ENCODE assay signal across 16 cellular contexts in the genomic region with DNA sequence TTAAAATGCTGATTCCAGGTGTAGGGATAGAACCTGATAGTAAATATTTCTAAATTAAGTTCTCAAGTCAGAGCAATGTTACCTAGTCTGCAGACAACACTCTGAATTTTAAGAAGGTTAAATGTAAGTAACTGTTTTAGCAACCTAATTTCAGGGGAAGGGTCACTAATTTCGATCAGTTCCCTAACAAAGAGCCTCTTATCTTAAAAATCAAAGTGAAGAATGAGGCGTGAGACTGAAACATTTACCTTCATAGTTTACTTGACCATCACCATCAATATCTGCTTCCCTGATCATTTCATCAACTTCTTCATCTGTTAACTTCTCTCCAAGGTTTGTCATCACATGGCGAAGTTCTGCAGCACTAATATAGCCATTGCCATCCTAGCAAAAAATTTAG. TPM values are rescaled to one million over a fixed set of nuclear protein-coding genes. Genes with fewer than 3 reads are reported as not detected.
DNase-seq lines count a peak whose midpoint lies in the region; ATAC-seq, FAIRE-seq and TF ChIP-seq lines count a peak whose summit lies in the region.
"Had no signal": no experiment of that assay in that cellular context is flagged by ENCODE, and none has a peak within 500 bp of the region (broad histone marks: within the 10 kb centered on the region; RNA-seq: fewer than 3 reads in every experiment).

No MANE protein-coding gene starts in this region.

- peaks cover 14 to 71% of the 10 kb centered on the region in 2 experiments for H3K36me3 ChIP-seq in HepG2 (replicated peaks in 1 of 2; ENCODE audit: control insufficient read depth in 1 of 2, insufficient read depth in 2 of 2, low read length in 2 of 2)
- peaks cover 6 to 36% (median 13%) of the 10 kb centered on the region in 4 donors for H3K36me3 ChIP-seq in right lobe of liver
- peaks cover 79% of the 10 kb centered on the region for H3K36me3 ChIP-seq in PC-9 (ENCODE audit: low read depth)
- peaks cover 69% of the 10 kb centered on the region for H3K36me3 ChIP-seq in K562 (ENCODE audit: control insufficient read depth, insufficient read depth, low read length)
- peaks cover 11 to 80% of the 10 kb centered on the region in 2 donors for H3K36me3 ChIP-seq in psoas muscle (ENCODE audit: insufficient read depth in 1 of 2, low read depth in 1 of 2)

- intact Hi-C loops in HepG2 (cut with micrococcal nuclease; ENCODE audit: unreplicated experiment): loop anchor here (5.0 kb wide), 1 partner anchor 34 kb away; no protein-coding TSS in a partner anchor
- intact Hi-C loops in right lobe of liver (cut with DNase I): no loop called here
- intact Hi-C loops in PC-9 (cut with micrococcal nuclease; ENCODE audit: unreplicated experiment): no loop called here
- intact Hi-C loops in K562 (cut with micrococcal nuclease): no loop called here
- intact Hi-C loops in psoas muscle (cut with DNase I): loop anchor here in 1 of 2 donors (5.0 kb wide), 1 partner anchor 99 kb away; no protein-coding TSS in a partner anchor

- H3K4me2 ChIP-seq in HepG2 (ENCODE audit: low read depth, low read length) (no peak overlapping the region), PC-9 (no peak overlapping the region), K562 (ENCODE audit: insufficient read depth, low read length) (no peak overlapping the region)

- no peak for DNase-seq in HepG2 (ENCODE audit: low spot score)
- DNase-seq in right lobe of liver: no peak
- DNase-seq in PC-9: no peak
- no peak for DNase-seq in K562 (ENCODE audit: extremely low read depth in 1 of 4, low spot score in 3 of 4)
- DNase-seq in psoas muscle: no peak
- DNase-seq in midbrain (lab: John Stamatoyannopoulos, UW): no peak
- DNase-seq: C1 segment of cervical spinal cord; CD4-positive, alpha-beta T cell; DMS79; HCEC 1CT had no signal

- H2AFZ ChIP-seq in HepG2 (ENCODE audit: low read length): no peak overlapping the region
- no peak overlapping the region for H2AFZ ChIP-seq in PC-9
- H2AFZ ChIP-seq in K562 (ENCODE audit: low read depth, low read length): no peak overlapping the region

- no peak overlapping the region for H3K9ac ChIP-seq in HepG2 (ENCODE audit: insufficient read depth, low read depth, low read length)
- H3K9ac ChIP-seq in K562 (ENCODE audit: insufficient read depth in 1 of 2, low read depth in 2 of 2, low read length in 2 of 2): no peak overlapping the region

- H3K4me1 ChIP-seq in HepG2 (ENCODE audit: insufficient read depth, low read length) (peaks cover 71% of the 10 kb centered on the region), right lobe of liver (peaks cover 0 to 26% (median 11%) of the 10 kb centered on the region in 4 donors), PC-9 (replicated peaks; ENCODE audit: insufficient read depth) (peaks cover 11% of the 10 kb centered on the region), K562 (replicated peaks in 1 of 2; ENCODE audit: control insufficient read depth in 2 of 2, insufficient read depth in 2 of 2, low read length in 2 of 2) (no peaks in the 10 kb centered on the region; a peak in 1 of 5 replicates), psoas muscle (peaks cover 20% of the 10 kb centered on the region)

- no peak for TF ChIP-seq POLR2A in HepG2 (IDR thresholded peaks at IDR 0.05; ENCODE audit: insufficient read depth in 1 of 2, low read depth in 2 of 2, low read length in 2 of 2)
- no peak for TF ChIP-seq POLR2A in right lobe of liver (IDR thresholded peaks at IDR 0.05)
- TF ChIP-seq POLR2A in K562 (conservative IDR thresholded peaks at IDR 0.05): no peak

- CTCF ChIA-PET in HepG2 (lab: Yijun Ruan, JAX; ENCODE audit: low intra/inter-chr PET ratio, low total read pairs) (no interaction called here), PC-9 (lab: Charles Lee) (no interaction called here), K562 (lab: Yijun Ruan, JAX; ENCODE audit: low intra/inter-chr PET ratio) (no interaction called here)

- peaks cover 43% of the 10 kb centered on the region for H3K79me2 ChIP-seq in HepG2 (ENCODE audit: insufficient read depth, low read length)
- peaks cover 70% of the 10 kb centered on the region for H3K79me2 ChIP-seq in PC-9 (ENCODE audit: low read depth)
- peaks cover 34% of the 10 kb centered on the region for H3K79me2 ChIP-seq in K562 (ENCODE audit: control insufficient read depth, insufficient read depth, low read length)

- WGBS in HepG2 (ENCODE audit: low lambda C conversion rate): 94% methylated on average over 3 of the region's 3 CpGs
- WGBS in right lobe of liver (ENCODE audit: insufficient coverage, low coverage, low lambda C conversion rate, missing lambda C conversion rate): 80% methylated on average over 3 of the region's 3 CpGs
- WGBS in K562 (ENCODE audit: insufficient coverage, low coverage, missing lambda C conversion rate): 92% methylated on average over 3 of the region's 3 CpGs
- 87 to 99% (median 94%) methylated on average over 3 of the region's 3 CpGs for WGBS in psoas muscle, 3 donors

- no peaks in the 10 kb centered on the region for H3K9me1 ChIP-seq in K562 (ENCODE audit: control insufficient read depth, insufficient read depth, low read length)

- TF ChIP-seq RAD21 in HepG2 (CRISPR knock-in tag; IDR thresholded peaks at IDR 0.05) (no peak), K562 (CRISPR knock-in tag; conservative IDR thresholded peaks at IDR 0.05 in 1 of 2, IDR thresholded peaks at IDR 0.05 in 1 of 2) (no peak)

- in situ Hi-C loops in HepG2 (cut with HindIII; ENCODE audit: extremely low pct_ligation_motif_present, low pct_unique_long_range_greater_than_20kb) (no loop called here), K562 (cut with MboI) (no loop called here)

- FAIRE-seq in HepG2 (lab: Jason Lieb, UNC) (no peak), K562 (lab: Jason Lieb, UNC) (no peak)
- FAIRE-seq: A204.1, GM12878 had no signal

- no peaks in the 10 kb centered on the region for H3K9me3 ChIP-seq in HepG2 (ENCODE audit: low read length)
- no peaks in the 10 kb centered on the region for H3K9me3 ChIP-seq in right lobe of liver
- H3K9me3 ChIP-seq in PC-9 (ENCODE audit: insufficient read depth, low read depth): no peaks in the 10 kb centered on the region
- no peaks in the 10 kb centered on the region for H3K9me3 ChIP-seq in K562 (replicated peaks; ENCODE audit: control insufficient read depth, insufficient read depth, low read depth, low read length)
- no peaks in the 10 kb centered on the region for H3K9me3 ChIP-seq in psoas muscle

- no peak overlapping the region for H3K4me3 ChIP-seq in HepG2 (replicated peaks in 1 of 3; ENCODE audit: insufficient read depth in 1 of 3, low read depth in 2 of 3, low read length in 3 of 3)
- no peak overlapping the region for H3K4me3 ChIP-seq in right lobe of liver
- no peak overlapping the region for H3K4me3 ChIP-seq in PC-9
- no peak overlapping the region for H3K4me3 ChIP-seq in K562
- no peak overlapping the region for H3K4me3 ChIP-seq in psoas muscle
- H3K4me3 ChIP-seq: GM12878 had no signal

- POLR2A ChIA-PET in HepG2 (lab: Yijun Ruan, JAX) (no interaction called here), PC-9 (lab: Charles Lee; ENCODE audit: unreplicated experiment) (no interaction called here), K562 (lab: Yijun Ruan, JAX) (no interaction called here)

- H3F3A ChIP-seq in PC-9 (ENCODE audit: insufficient read depth, low read depth): peaks cover 97% of the 10 kb centered on the region

- TF ChIP-seq CTCF in HepG2 (CRISPR knock-in tag; IDR thresholded peaks at IDR 0.05) (no peak), right lobe of liver (IDR thresholded peaks at IDR 0.05) (no peak), PC-9 (conservative IDR thresholded peaks at IDR 0.05) (no peak), K562 (IDR thresholded peaks at IDR 0.05 in 2 of 3, conservative IDR thresholded peaks at IDR 0.05 in 1 of 3; ENCODE audit: insufficient read depth in 2 of 3, low read depth in 1 of 3, low read length in 3 of 3) (no peak), psoas muscle (IDR thresholded peaks at IDR 0.05) (no peak)

- peak overlapping the region; percentile 31 for H3K27ac ChIP-seq in HepG2 (ENCODE audit: extremely low read length, insufficient read depth, low read length)
- H3K27ac ChIP-seq in right lobe of liver: no peak overlapping the region
- H3K27ac ChIP-seq in PC-9: peak overlapping the region; percentile 10
- no peak overlapping the region for H3K27ac ChIP-seq in K562 (ENCODE audit: extremely low read depth, low read depth, low read length)
- peak overlapping the region; percentile 14 for H3K27ac ChIP-seq in psoas muscle

- ATAC-seq in HepG2 (no peak), right lobe of liver (no peak), K562 (no peak), psoas muscle (no peak), GM21786 (IDR thresholded peaks at IDR 0.05; ENCODE audit: unreplicated experiment) (no peak)
- ATAC-seq: GM12878 had no signal

- TF ChIP-seq EP300 in HepG2 (IDR thresholded peaks at IDR 0.05; ENCODE audit: low read depth in 2 of 2, low read length in 2 of 2) (no peak), HepG2 (CRISPR knock-in tag; IDR thresholded peaks at IDR 0.05; ENCODE audit: borderline replicate concordance) (no peak), K562 (IDR thresholded peaks at IDR 0.05; ENCODE audit: low read length) (no peak)

- peaks cover 49% of the 10 kb centered on the region for H4K20me1 ChIP-seq in HepG2 (ENCODE audit: insufficient read depth, low read length)
- peaks cover 76% of the 10 kb centered on the region for H4K20me1 ChIP-seq in PC-9 (ENCODE audit: insufficient read depth)
- peaks cover 26% of the 10 kb centered on the region for H4K20me1 ChIP-seq in K562 (replicated peaks; ENCODE audit: control insufficient read depth, insufficient read depth, low read length)

- H3K9me2 ChIP-seq in PC-9 (ENCODE audit: insufficient read depth): no peaks in the 10 kb centered on the region

- H3K27me3 ChIP-seq in HepG2 (ENCODE audit: control insufficient read depth in 1 of 2, insufficient read depth in 2 of 2, low read length in 2 of 2) (no peaks in the 10 kb centered on the region), right lobe of liver (no peaks in the 10 kb centered on the region), PC-9 (ENCODE audit: insufficient read depth, low read depth) (no peaks in the 10 kb centered on the region), K562 (ENCODE audit: control insufficient read depth in 2 of 2, insufficient read depth in 2 of 2, low read length in 2 of 2) (no peaks in the 10 kb centered on the region), psoas muscle (ENCODE audit: insufficient read depth in 3 of 3, low read length in 2 of 3) (no peaks in the 10 kb centered on the region)

- BruUV-seq in HepG2 (replicated peaks; lab: Mats Ljungman, UMichigan): no TSS peak
- no TSS peak for BruUV-seq in PC-9 (replicated peaks; lab: Mats Ljungman, UMichigan)
- no TSS peak for BruUV-seq in K562 (replicated peaks; lab: Mats Ljungman, UMichigan)

RNA-seq across cellular contexts. Expression of a gene that starts 6.4 kb away (rescaled TPM):
- total RNA-seq in HepG2 (2016; rRNA removed; fragmentation: Illumina TruSeq; extraction: Trizol): 0.15 TPM in 2 replicates
- 0.53 and 1.1 TPM in 2 replicates for total RNA-seq in HepG2 (2016; cell fraction: cytosol; rRNA removed; fragmentation: Illumina TruSeq; extraction: Trizol; ENCODE audit: low read depth)
- total RNA-seq in HepG2 (2016; cell fraction: insoluble cytoplasmic fraction; rRNA removed; fragmentation: Illumina TruSeq; extraction: Trizol): 0.28 TPM in 1 of 2 replicates, not detected in the other
- 0.34 and 0.71 TPM in 2 replicates for total RNA-seq in HepG2 (2016; cell fraction: membrane; rRNA removed; fragmentation: Illumina TruSeq; extraction: Trizol)
- 0.41 and 0.75 TPM in 2 replicates for total RNA-seq in HepG2 (2016; cell fraction: nucleus; rRNA removed; fragmentation: Illumina TruSeq; extraction: Trizol)
- 0.11 and 0.20 TPM in 2 replicates for polyA plus RNA-seq in HepG2 (2011; rRNA removed)
- not detected in 2 replicates for polyA plus RNA-seq in HepG2 (2011; cell fraction: cytosol; rRNA removed)
- 0.19 and 0.80 TPM in 2 replicates for polyA plus RNA-seq in HepG2 (2011; cell fraction: nucleus; rRNA removed)
- 0.17 and 0.27 TPM in 2 replicates for polyA plus RNA-seq in HepG2 (2012)
- not detected in 2 replicates for polyA plus RNA-seq in HepG2 (2016; cell fraction: cytosol; fragmentation: Illumina TruSeq; extraction: Trizol; ENCODE audit: low read depth)
- polyA plus RNA-seq in HepG2 (2016; cell fraction: insoluble cytoplasmic fraction; fragmentation: Illumina TruSeq; extraction: Trizol; ENCODE audit: low read depth): not detected in 2 replicates
- not detected in 2 replicates for polyA plus RNA-seq in HepG2 (2016; cell fraction: membrane; fragmentation: Illumina TruSeq; extraction: Trizol; ENCODE audit: low read depth)
- not detected in 2 replicates for polyA plus RNA-seq in HepG2 (2016; cell fraction: nucleus; fragmentation: Illumina TruSeq; extraction: Trizol; ENCODE audit: insufficient read depth, low read depth)
- 0.23 and 0.32 TPM in 2 replicates for polyA minus RNA-seq in HepG2 (2011; rRNA and poly(A)+ RNA removed; ENCODE audit: low replicate concordance)
- not detected in 2 replicates for polyA minus RNA-seq in HepG2 (2011; cell fraction: cytosol; rRNA and poly(A)+ RNA removed)
- 1.5 and 2.6 TPM in 2 replicates for polyA minus RNA-seq in HepG2 (2011; cell fraction: nucleus; rRNA and poly(A)+ RNA removed)
- total RNA-seq in right lobe of liver: not detected
- 6.5 and 8.7 TPM in 2 replicates for total RNA-seq in PC-9 (2021)
- 0.51 and 0.72 TPM in 2 replicates for total RNA-seq in K562 (2011; cell fraction: chromatin; rRNA removed; ENCODE audit: low replicate concordance)
- total RNA-seq in K562 (2011; cell fraction: nucleolus; rRNA removed): 0.79 TPM in 1 of 2 replicates, not detected in the other
- total RNA-seq in K562 (2011; cell fraction: nucleoplasm; rRNA removed): not detected in 2 replicates
- total RNA-seq in K562 (2014; rRNA removed): 0.68 TPM in 1 of 2 replicates, not detected in the other
- total RNA-seq in K562 (2014; rRNA removed; fragmentation: Illumina TruSeq; extraction: Trizol): 0.22 and 0.38 TPM in 2 replicates
- total RNA-seq in K562 (2015; rRNA removed; fragmentation: Illumina TruSeq; extraction: Trizol): not detected in 2 replicates
- not detected in 2 replicates for total RNA-seq in K562 (2021)
- polyA plus RNA-seq in K562 (2011; rRNA removed): not detected in 2 replicates
- not detected in 2 replicates for polyA plus RNA-seq in K562 (2011; cell fraction: cytosol; rRNA removed)
- 0.24 TPM in 1 of 2 replicates, not detected in the other for polyA plus RNA-seq in K562 (2011; cell fraction: nucleus; rRNA removed)
- polyA plus RNA-seq in K562 (2012): 0.26 TPM in 1 of 2 replicates, not detected in the other
- polyA plus RNA-seq in K562 (2014; fragmentation: Illumina TruSeq; extraction: Trizol): 0.10 TPM in 1 of 2 replicates, not detected in the other
- polyA plus RNA-seq in K562 (2014; fragmentation: Nextera tagmentation; extraction: Ambion mirVana): not detected
- polyA plus RNA-seq in K562 (2014; rRNA removed): 0.28 TPM in 1 of 2 replicates, not detected in the other
- 0.33 and 0.39 TPM in 2 replicates for polyA minus RNA-seq in K562 (2011; rRNA and poly(A)+ RNA removed)
- not detected in 2 replicates for polyA minus RNA-seq in K562 (2011; cell fraction: cytosol; rRNA and poly(A)+ RNA removed)
- polyA minus RNA-seq in K562 (2011; cell fraction: nucleus; rRNA and poly(A)+ RNA removed): 0.44 TPM in 1 of 2 replicates, not detected in the other
- total RNA-seq in psoas muscle: not detected
- under 1 TPM in 1 of 3 donors, not detected in 2; 0.03 TPM for polyA plus RNA-seq in psoas muscle
- total RNA-seq: CD4-positive, alpha-beta T cell; G401; H4 had no signal
- polyA plus RNA-seq: IgD-negative memory B cell had no signal

RNA-seq across cellular contexts. Expression of a gene that starts 14.8 kb away (rescaled TPM):
- 1,135 and 1,941 TPM in 2 replicates for total RNA-seq in HepG2 (2016; rRNA removed; fragmentation: Illumina TruSeq; extraction: Trizol)
- total RNA-seq in HepG2 (2016; cell fraction: cytosol; rRNA removed; fragmentation: Illumina TruSeq; extraction: Trizol; ENCODE audit: low read depth): 204 and 218 TPM in 2 replicates
- 1,133 and 2,031 TPM in 2 replicates for total RNA-seq in HepG2 (2016; cell fraction: insoluble cytoplasmic fraction; rRNA removed; fragmentation: Illumina TruSeq; extraction: Trizol)
- total RNA-seq in HepG2 (2016; cell fraction: membrane; rRNA removed; fragmentation: Illumina TruSeq; extraction: Trizol): 342 and 376 TPM in 2 replicates
- total RNA-seq in HepG2 (2016; cell fraction: nucleus; rRNA removed; fragmentation: Illumina TruSeq; extraction: Trizol): 391 and 398 TPM in 2 replicates
- polyA plus RNA-seq in HepG2 (2011; rRNA removed): 199 and 375 TPM in 2 replicates
- polyA plus RNA-seq in HepG2 (2011; cell fraction: cytosol; rRNA removed): 180 and 322 TPM in 2 replicates
- 56.5 and 80.7 TPM in 2 replicates for polyA plus RNA-seq in HepG2 (2011; cell fraction: nucleus; rRNA removed)
- 523 and 688 TPM in 2 replicates for polyA plus RNA-seq in HepG2 (2012)
- polyA plus RNA-seq in HepG2 (2016; cell fraction: cytosol; fragmentation: Illumina TruSeq; extraction: Trizol; ENCODE audit: low read depth): 147 and 158 TPM in 2 replicates
- 1,845 and 2,024 TPM in 2 replicates for polyA plus RNA-seq in HepG2 (2016; cell fraction: insoluble cytoplasmic fraction; fragmentation: Illumina TruSeq; extraction: Trizol; ENCODE audit: low read depth)
- 291 and 300 TPM in 2 replicates for polyA plus RNA-seq in HepG2 (2016; cell fraction: membrane; fragmentation: Illumina TruSeq; extraction: Trizol; ENCODE audit: low read depth)
- polyA plus RNA-seq in HepG2 (2016; cell fraction: nucleus; fragmentation: Illumina TruSeq; extraction: Trizol; ENCODE audit: insufficient read depth, low read depth): 648 and 664 TPM in 2 replicates
- polyA minus RNA-seq in HepG2 (2011; rRNA and poly(A)+ RNA removed; ENCODE audit: low replicate concordance): 41.7 and 64.0 TPM in 2 replicates
- polyA minus RNA-seq in HepG2 (2011; cell fraction: cytosol; rRNA and poly(A)+ RNA removed): 133 and 146 TPM in 2 replicates
- polyA minus RNA-seq in HepG2 (2011; cell fraction: nucleus; rRNA and poly(A)+ RNA removed): 169 and 178 TPM in 2 replicates
- 100 to 1,000 TPM; 130 to 301 (median 227) TPM for total RNA-seq in right lobe of liver
- total RNA-seq in PC-9 (2021): 726 and 781 TPM in 2 replicates
- total RNA-seq in K562 (2011; cell fraction: chromatin; rRNA removed; ENCODE audit: low replicate concordance): 47.4 and 171 TPM in 2 replicates
- 27.7 and 36.5 TPM in 2 replicates for total RNA-seq in K562 (2011; cell fraction: nucleolus; rRNA removed)
- total RNA-seq in K562 (2011; cell fraction: nucleoplasm; rRNA removed): 119 and 209 TPM in 2 replicates
- total RNA-seq in K562 (2014; rRNA removed): 304 and 331 TPM in 2 replicates
- total RNA-seq in K562 (2014; rRNA removed; fragmentation: Illumina TruSeq; extraction: Trizol): 656 and 729 TPM in 2 replicates
- 436 and 447 TPM in 2 replicates for total RNA-seq in K562 (2015; rRNA removed; fragmentation: Illumina TruSeq; extraction: Trizol)
- total RNA-seq in K562 (2021): 357 and 363 TPM in 2 replicates
- polyA plus RNA-seq in K562 (2011; rRNA removed): 225 and 326 TPM in 2 replicates
- 55.4 and 201 TPM in 2 replicates for polyA plus RNA-seq in K562 (2011; cell fraction: cytosol; rRNA removed)
- polyA plus RNA-seq in K562 (2011; cell fraction: nucleus; rRNA removed): 55.4 and 96.4 TPM in 2 replicates
- polyA plus RNA-seq in K562 (2012): 409 and 511 TPM in 2 replicates
- 457 and 479 TPM in 2 replicates for polyA plus RNA-seq in K562 (2014; fragmentation: Illumina TruSeq; extraction: Trizol)
- 1,000 to 10,000 TPM; 1,257 to 1,855 TPM for polyA plus RNA-seq in K562 (2014; fragmentation: Nextera tagmentation; extraction: Ambion mirVana)
- polyA plus RNA-seq in K562 (2014; rRNA removed): 316 and 329 TPM in 2 replicates
- polyA minus RNA-seq in K562 (2011; rRNA and poly(A)+ RNA removed): 319 and 344 TPM in 2 replicates
- polyA minus RNA-seq in K562 (2011; cell fraction: cytosol; rRNA and poly(A)+ RNA removed): 93.9 and 115 TPM in 2 replicates
- polyA minus RNA-seq in K562 (2011; cell fraction: nucleus; rRNA and poly(A)+ RNA removed): 54.7 and 100 TPM in 2 replicates
- 100 to 1,000 TPM; 125 to 435 (median 151) TPM for total RNA-seq in psoas muscle
- 100 to 1,000 TPM; 135 to 524 (median 139) TPM for polyA plus RNA-seq in psoas muscle

Comparison
In these comparisons a context has a peak if more than half of its experiments do, and no peak if none do; other contexts are left out.
1. H3K27ac ChIP-seq: peak in HepG2 (single experiment), PC-9 (single experiment) and psoas muscle (single experiment); none in right lobe of liver (0 of 3) and K562 (single experiment).